In genomic region chr2:24228470-24228869, GRCh38 we compare ENCODE assay signal across 10 cellular contexts. TPM values are rescaled to one million over a fixed set of nuclear protein-coding genes. Genes with fewer than 3 reads are reported as not detected.
A peak's percentile ranks its signal among the peaks of the same experiment; 100 is the strongest.
DNase-seq lines count a peak whose midpoint lies in the region; ATAC-seq and TF ChIP-seq lines count a peak whose summit lies in the region.
"Had no signal": no experiment of that assay in that cellular context is flagged by ENCODE, and none has a peak within 500 bp of the region (broad histone marks: within the 10 kb centered on the region; RNA-seq: fewer than 3 reads in every experiment).

No MANE protein-coding gene starts in this region.

- ATAC-seq in GM18909 (IDR thresholded peaks at IDR 0.05; ENCODE audit: poor library complexity, unreplicated experiment), result no peak
- ATAC-seq in stimulated activated memory B cell treated with anti-CD40 and anti-IgM and Interleukin-4, amounts not matched to agents 10 μg/mL and 1 μg/mL and 100 μg/mL, for 72 hours, result no peak
- ATAC-seq: activated naive CD4-positive, alpha-beta T cell treated with anti-CD3 and anti-CD28 coated beads, Interleukin-2, amount 50 U/mL, for 72 hours had no signal

- H3K36me3 Mint-ChIP-seq in stimulated activated memory B cell treated with anti-CD40 and anti-IgM and Interleukin-4, amounts not matched to agents 10 μg/mL and 1 μg/mL and 100 μg/mL, for 72 hours, result peaks cover 40% of the 10 kb centered on the region
- H3K36me3 Mint-ChIP-seq: activated naive CD4-positive, alpha-beta T cell treated with anti-CD3 and anti-CD28 coated beads, Interleukin-2, amount 50 U/mL, for 72 hours had no signal

- no peak overlapping the region for H3K27ac Mint-ChIP-seq in stimulated activated memory B cell treated with anti-CD40 and anti-IgM and Interleukin-4, amounts not matched to agents 10 μg/mL and 1 μg/mL and 100 μg/mL, for 72 hours
- H3K27ac Mint-ChIP-seq: activated naive CD4-positive, alpha-beta T cell treated with anti-CD3 and anti-CD28 coated beads, Interleukin-2, amount 50 U/mL, for 72 hours had no signal

- H3K27me3 ChIP-seq in dorsolateral prefrontal cortex, result no peaks in the 10 kb centered on the region
- H3K27me3 ChIP-seq: BLaER1 treated with 17β-estradiol and CSF1 and Interleukin-3, amounts not matched to agents 10 nM and 100 nM had no signal

- H3K4me1 Mint-ChIP-seq in stimulated activated memory B cell treated with anti-CD40 and anti-IgM and Interleukin-4, amounts not matched to agents 10 μg/mL and 1 μg/mL and 100 μg/mL, for 72 hours, result no peaks in the 10 kb centered on the region

- H3K27ac ChIP-seq in dorsolateral prefrontal cortex, result peak overlapping the region in 36 of 59 donors; percentile 7 to 96 (median 64)
- H3K27ac ChIP-seq: BLaER1 treated with 17β-estradiol and CSF1 and Interleukin-3, amounts not matched to agents 10 nM and 100 nM had no signal

- no peak overlapping the region for H3K4me3 ChIP-seq in dorsolateral prefrontal cortex
- H3K4me3 ChIP-seq: BLaER1 treated with 17β-estradiol and CSF1 and Interleukin-3, amounts not matched to agents 10 nM and 100 nM had no signal

- H3K27me3 Mint-ChIP-seq in stimulated activated memory B cell treated with anti-CD40 and anti-IgM and Interleukin-4, amounts not matched to agents 10 μg/mL and 1 μg/mL and 100 μg/mL, for 72 hours, result no peaks in the 10 kb centered on the region

- no peaks in the 10 kb centered on the region for H3K9me3 Mint-ChIP-seq in stimulated activated memory B cell treated with anti-CD40 and anti-IgM and Interleukin-4, amounts not matched to agents 10 μg/mL and 1 μg/mL and 100 μg/mL, for 72 hours
- H3K9me3 Mint-ChIP-seq: activated naive CD4-positive, alpha-beta T cell treated with anti-CD3 and anti-CD28 coated beads, Interleukin-2, amount 50 U/mL, for 72 hours had no signal

- DNase-seq in NCI-H524 (lab: John Stamatoyannopoulos, UW), result peak; percentile 3 to 56
- no peak for DNase-seq in NCI-H524 treated with DMSO at 0.1 percent for 48 hours (lab: John Stamatoyannopoulos, UW)
- DNase-seq in NCI-H2227 treated with DMSO at 0.1 percent for 48 hours (lab: John Stamatoyannopoulos, UW), result peak; percentile 14
- no peak for DNase-seq in dorsolateral prefrontal cortex
- peak; percentile 38 for DNase-seq in renal cortical epithelial cell (ENCODE audit: low read depth)
- no peak for DNase-seq in stimulated activated CD4-positive, alpha-beta T cell treated with anti-CD3 and anti-CD28 coated beads, Interleukin-12 subunit alpha, Interleukin-12 subunit beta, amount 100 ng/mL, for 4 hours

- intact Hi-C loops in dorsolateral prefrontal cortex (cut with DNase I), result loop anchor here (5.0 to 10.0 kb wide), 2 partner anchors 154 to 304 kb away; partner anchors contain the start of gene ATAD2B (in 1 of the 2)

- TF ChIP-seq CTCF in dorsolateral prefrontal cortex (IDR thresholded peaks at IDR 0.05 in 54 of 56, conservative IDR thresholded peaks at IDR 0.05 in 2 of 56; ENCODE audit: low read depth in 1 of 56, partially characterized antibody in 56 of 56), result peak in 55 of 56 donors; percentile 17 to 82 (median 59)

- no peak overlapping the region for H3K4me3 Mint-ChIP-seq in stimulated activated memory B cell treated with anti-CD40 and anti-IgM and Interleukin-4, amounts not matched to agents 10 μg/mL and 1 μg/mL and 100 μg/mL, for 72 hours

RNA-seq across cellular contexts. Expression of gene FAM228A, which starts 53.6 kb away (rescaled TPM):
- total RNA-seq in dorsolateral prefrontal cortex (10 to 100 TPM in 16 of 120 experiments, 1 to 10 TPM in 104; 1.7 to 12.5 (median 7.0) TPM), renal cortical epithelial cell (0.05 and 0.35 TPM in 2 replicates)

Comparison
In these comparisons a context has a peak if more than half of its experiments do, and no peak if none do; other contexts are left out.
1. DNase-seq: peak in NCI-H524 (2 of 2), NCI-H2227 treated with DMSO at 0.1 percent for 48 hours (single experiment) and renal cortical epithelial cell (single experiment); none in NCI-H524 treated with DMSO at 0.1 percent for 48 hours (single experiment), dorsolateral prefrontal cortex (0 of 10) and stimulated activated CD4-positive, alpha-beta T cell treated with anti-CD3 and anti-CD28 coated beads, Interleukin-12 subunit alpha, Interleukin-12 subunit beta, amount 100 ng/mL, for 4 hours (single experiment).